3 cellular contexts compared by ENCODE assay signal in genomic region chr1:3590951-3591865, GRCh38.
TF ChIP-seq lines count a peak whose summit lies in the region.

No MANE protein-coding gene starts in this region.

TF ChIP-seq in Ishikawa, 13 proteins besides CTCF, POLR2A, EP300 and RAD21:
- TF ChIP-seq YY1 (IDR thresholded peaks at IDR 0.05; ENCODE audit: low read depth), result no peak
- no peak for TF ChIP-seq MAX (IDR thresholded peaks at IDR 0.05)
- TF ChIP-seq EGR1 (IDR thresholded peaks at IDR 0.05), result no peak
- TF ChIP-seq NFIC (IDR thresholded peaks at IDR 0.05), result no peak
- no peak for TF ChIP-seq REST (IDR thresholded peaks at IDR 0.05; ENCODE audit: low read depth)
- no peak for TF ChIP-seq FOXM1 (IDR thresholded peaks at IDR 0.05; ENCODE audit: borderline replicate concordance, low read depth)
- no peak for TF ChIP-seq USF1 (IDR thresholded peaks at IDR 0.05)
- no peak for TF ChIP-seq ZBTB7A (IDR thresholded peaks at IDR 0.05; ENCODE audit: low read depth)
- no peak for TF ChIP-seq CEBPB (IDR thresholded peaks at IDR 0.05)
- no peak for TF ChIP-seq TCF12 (IDR thresholded peaks at IDR 0.05; ENCODE audit: low read depth)

TF ChIP-seq in H1, 55 proteins besides CTCF, POLR2A, EP300 and RAD21:
- TF ChIP-seq RXRA (IDR thresholded peaks at IDR 0.05; ENCODE audit: insufficient read depth, low read depth, low read length) (no peak), MAX (IDR thresholded peaks at IDR 0.05) (no peak), SIN3A (conservative IDR thresholded peaks at IDR 0.05 in 1 of 2, IDR thresholded peaks at IDR 0.05 in 1 of 2; ENCODE audit: low read depth in 1 of 2, low read length in 2 of 2) (no peak), KDM5A (IDR thresholded peaks at IDR 0.05; ENCODE audit: low read length) (no peak), NRF1 (IDR thresholded peaks at IDR 0.05; ENCODE audit: low read depth, low read length) (no peak), ZNF274 (IDR thresholded peaks at IDR 0.05; ENCODE audit: borderline replicate concordance, extremely low read depth, low read length) (no peak), JUN (IDR thresholded peaks at IDR 0.05; ENCODE audit: low read depth, low read length) (no peak), TAF7 (optimal IDR thresholded peaks at IDR 0.05; ENCODE audit: borderline replicate concordance, low read depth, low read length) (no peak), RNF2 (IDR thresholded peaks at IDR 0.05; ENCODE audit: borderline replicate concordance, low read depth, low read length, missing control alignments, poor library complexity, severe bottlenecking) (no peak), SIX5 (IDR thresholded peaks at IDR 0.05; ENCODE audit: low read depth, low read length) (no peak), E2F6 (IDR thresholded peaks at IDR 0.05) (no peak), SP1 (IDR thresholded peaks at IDR 0.05; ENCODE audit: low read depth, low read length) (no peak), TCF12 (IDR thresholded peaks at IDR 0.05; ENCODE audit: low read depth, low read length) (no peak), TAF1 (IDR thresholded peaks at IDR 0.05; ENCODE audit: low read depth, low read length) (no peak)

TF ChIP-seq in HepG2, 621 proteins besides CTCF, POLR2A, EP300 and RAD21:
- no peak for TF ChIP-seq POGK (CRISPR knock-in tag; conservative IDR thresholded peaks at IDR 0.05)
